Comparison of ENCODE assay signal across 20 cellular contexts in genomic region chr2:82875891-82876290, GRCh38.
DNase-seq lines count a peak whose midpoint lies in the region; ATAC-seq, FAIRE-seq and TF ChIP-seq lines count a peak whose summit lies in the region.
"Had no signal": no experiment of that assay in that cellular context is flagged by ENCODE, and none has a peak within 500 bp of the region (broad histone marks: within the 10 kb centered on the region; RNA-seq: fewer than 3 reads in every experiment).

No MANE protein-coding gene starts in this region.

- no peaks in the 10 kb centered on the region for H3K79me1 ChIP-seq in neuronal stem cell (ENCODE audit: low read depth, low read length)

- TF ChIP-seq CTCF in K562 (IDR thresholded peaks at IDR 0.05 in 2 of 3, conservative IDR thresholded peaks at IDR 0.05 in 1 of 3; ENCODE audit: insufficient read depth in 2 of 3, low read depth in 1 of 3, low read length in 3 of 3) (no peak), gastroesophageal sphincter (IDR thresholded peaks at IDR 0.05) (no peak)

- CTCF ChIA-PET in K562 (lab: Yijun Ruan, JAX; ENCODE audit: low intra/inter-chr PET ratio): no interaction called here

- TF ChIP-seq EP300 in K562 (IDR thresholded peaks at IDR 0.05; ENCODE audit: low read length): no peak; the same call in 1 of the 2 replicates
- no peak for TF ChIP-seq EP300 in gastroesophageal sphincter (IDR thresholded peaks at IDR 0.05)

- POLR2A ChIA-PET in K562 (lab: Yijun Ruan, JAX): no interaction called here

- H3K27ac ChIP-seq in K562 (ENCODE audit: extremely low read depth, low read depth, low read length): no peak overlapping the region
- no peak overlapping the region for H3K27ac ChIP-seq in neuronal stem cell (replicated peaks; ENCODE audit: low read length)
- no peak overlapping the region for H3K27ac ChIP-seq in gastroesophageal sphincter
- H3K27ac ChIP-seq: HL-60 had no signal

- DNase-seq in Right ventricle myocardium inferior (ENCODE audit: missing footprints): peak; percentile 23
- no peak for DNase-seq in Right ventricle myocardium superior
- DNase-seq in OCI-M2 (lab: John Stamatoyannopoulos, UW; ENCODE audit: unreplicated experiment): peak; percentile 25
- peak; percentile 11 to 76 (median 15) for DNase-seq in K562 (ENCODE audit: extremely low read depth in 1 of 4, low spot score in 3 of 4)
- DNase-seq in neuronal stem cell (ENCODE audit: low spot score): no peak
- DNase-seq in kidney glomerular epithelial cell (lab: John Stamatoyannopoulos, UW): no peak
- DNase-seq: CD4-positive, alpha-beta memory T cell; DND-41; GDM1; MG63; NCI-H1092 treated with DMSO at 0.1 percent for 48 hours; NCI-H2227 treated with DMSO at 0.1 percent for 48 hours; NCI-H69 had no signal

- no peak overlapping the region for H2BK5ac ChIP-seq in neuronal stem cell (ENCODE audit: low read length)

- H3K4me3 ChIP-seq in K562 (no peak overlapping the region), neuronal stem cell (ENCODE audit: low read length in 2 of 2) (no peak overlapping the region), gastroesophageal sphincter (no peak overlapping the region)
- H3K4me3 ChIP-seq: GM12878, GM23338, MG63 had no signal

- H2AK5ac ChIP-seq in neuronal stem cell (ENCODE audit: low read depth, low read length): no peak overlapping the region

- intact Hi-C loops in Right ventricle myocardium inferior (cut with DNase I): no loop called here
- intact Hi-C loops in Right ventricle myocardium superior (cut with DNase I): no loop called here
- intact Hi-C loops in K562 (cut with micrococcal nuclease): no loop called here

- no peak for FAIRE-seq in K562 (lab: Jason Lieb, UNC)
- FAIRE-seq: GM12878 had no signal

- H3K4me1 ChIP-seq in K562 (replicated peaks in 1 of 2; ENCODE audit: control insufficient read depth in 2 of 2, insufficient read depth in 2 of 2, low read length in 2 of 2) (no peaks in the 10 kb centered on the region; a peak in 1 of 5 replicates), neuronal stem cell (ENCODE audit: control insufficient read depth in 2 of 2, insufficient read depth in 1 of 2, low read depth in 1 of 2, low read length in 2 of 2) (no peaks in the 10 kb centered on the region), gastroesophageal sphincter (no peaks in the 10 kb centered on the region)

- in situ Hi-C loops in K562 (cut with MboI): no loop called here

- H4K8ac ChIP-seq in neuronal stem cell (ENCODE audit: low read depth, low read length): no peak overlapping the region

- H3K9me3 ChIP-seq in K562 (replicated peaks; ENCODE audit: control insufficient read depth, insufficient read depth, low read depth, low read length): no peaks in the 10 kb centered on the region
- H3K9me3 ChIP-seq in neuronal stem cell (replicated peaks in 1 of 2; ENCODE audit: control insufficient read depth in 2 of 2, insufficient read depth in 1 of 2, low read depth in 1 of 2, low read length in 2 of 2): peaks cover 0 to 2% of the 10 kb centered on the region in 2 donors
- peaks cover 0 to 6% (median 0%) of the 10 kb centered on the region in 3 donors for H3K9me3 ChIP-seq in gastroesophageal sphincter
- H3K9me3 ChIP-seq: MG63 had no signal

- no peak overlapping the region for H2BK120ac ChIP-seq in neuronal stem cell (ENCODE audit: low read depth, low read length)

- peak overlapping the region; percentile 35 for H3K18ac ChIP-seq in neuronal stem cell (ENCODE audit: low read length)

- no TSS peak for BruUV-seq in K562 (replicated peaks; lab: Mats Ljungman, UMichigan)

- H3K9me1 ChIP-seq in K562 (ENCODE audit: control insufficient read depth, insufficient read depth, low read length): no peaks in the 10 kb centered on the region

- H2BK12ac ChIP-seq in neuronal stem cell (ENCODE audit: low read length): no peak overlapping the region

- H3K27me3 ChIP-seq in K562 (ENCODE audit: control insufficient read depth in 2 of 2, insufficient read depth in 2 of 2, low read length in 2 of 2) (no peaks in the 10 kb centered on the region), neuronal stem cell (ENCODE audit: control insufficient read depth in 3 of 3, insufficient read depth in 3 of 3, low read depth in 1 of 3, low read length in 3 of 3) (no peaks in the 10 kb centered on the region), gastroesophageal sphincter (no peaks in the 10 kb centered on the region)
- H3K27me3 ChIP-seq: MG63 had no signal

- no peak overlapping the region for H3K14ac ChIP-seq in neuronal stem cell (ENCODE audit: low read length)

- H2AFZ ChIP-seq in K562 (ENCODE audit: low read depth, low read length): no peak overlapping the region
- no peak overlapping the region for H2AFZ ChIP-seq in neuronal stem cell (ENCODE audit: low read length)
- H2AFZ ChIP-seq: GM23338 had no signal

- peak in 1 of 2 experiments; percentile 38; a peak in 2 of 4 replicates for TF ChIP-seq RAD21 in K562 (CRISPR knock-in tag; conservative IDR thresholded peaks at IDR 0.05 in 1 of 2, IDR thresholded peaks at IDR 0.05 in 1 of 2)

- ATAC-seq in Right ventricle myocardium inferior (no peak), Right ventricle myocardium superior (ENCODE audit: poor library complexity) (no peak), K562 (peak; percentile 78), gastroesophageal sphincter (no peak), HG03520 (IDR thresholded peaks at IDR 0.05; ENCODE audit: unreplicated experiment) (no peak)
- ATAC-seq: GM12878, GM23338, HCT116, SK-N-SH treated with all-trans-retinoic acid at 6 μM for 48 hours had no signal

- no peak overlapping the region for H3K4ac ChIP-seq in neuronal stem cell (ENCODE audit: low read length)

- H3K4me2 ChIP-seq in K562 (ENCODE audit: insufficient read depth, low read length) (no peak overlapping the region), neuronal stem cell (ENCODE audit: insufficient read depth, low read length, poor library complexity, severe bottlenecking) (no peak overlapping the region)
- H3K4me2 ChIP-seq: GM23338 had no signal

- 0% methylated on average over 5 of the region's 5 CpGs for WGBS in K562 (ENCODE audit: insufficient coverage, low coverage, missing lambda C conversion rate)
- no CpG with 5 or more reads among the region's 5 CpGs for WGBS in neuronal stem cell (ENCODE audit: extremely low coverage in 2 of 2, insufficient read length in 2 of 2, insufficient replicate concordance in 1 of 2), 2 donors
- WGBS in gastroesophageal sphincter (ENCODE audit: low coverage in 1 of 2), 2 donors: 100% methylated on average over 1 of the region's 5 CpGs

- no peak overlapping the region for H2BK15ac ChIP-seq in neuronal stem cell (ENCODE audit: low read length)

- H4K20me1 ChIP-seq in K562 (replicated peaks; ENCODE audit: control insufficient read depth, insufficient read depth, low read length): no peaks in the 10 kb centered on the region

- H3K23ac ChIP-seq in neuronal stem cell (ENCODE audit: low read depth, low read length, poor library complexity): no peak overlapping the region

- no peaks in the 10 kb centered on the region for H3K79me2 ChIP-seq in K562 (ENCODE audit: control insufficient read depth, insufficient read depth, low read length)

- H4K91ac ChIP-seq in neuronal stem cell (ENCODE audit: low read depth, low read length, poor library complexity): no peak overlapping the region

- H3K9ac ChIP-seq in K562 (ENCODE audit: insufficient read depth in 1 of 2, low read depth in 2 of 2, low read length in 2 of 2) (no peak overlapping the region), neuronal stem cell (ENCODE audit: low read depth, low read length, poor library complexity) (no peak overlapping the region)

- H3K36me3 ChIP-seq in K562 (ENCODE audit: control insufficient read depth, insufficient read depth, low read length) (no peaks in the 10 kb centered on the region), neuronal stem cell (replicated peaks in 1 of 2; ENCODE audit: control insufficient read depth in 2 of 2, insufficient read depth in 2 of 2, low read length in 2 of 2) (no peaks in the 10 kb centered on the region), gastroesophageal sphincter (no peaks in the 10 kb centered on the region)
- H3K36me3 ChIP-seq: MG63 had no signal

- no peak for TF ChIP-seq POLR2A in K562 (conservative IDR thresholded peaks at IDR 0.05)
- no peak for TF ChIP-seq POLR2A in gastroesophageal sphincter (IDR thresholded peaks at IDR 0.05)

TF ChIP-seq in K562, 482 proteins besides CTCF, POLR2A, EP300 and RAD21 (continues in another document):
- TF ChIP-seq TBL1XR1 (IDR thresholded peaks at IDR 0.05; ENCODE audit: low read length in 2 of 2) (peak in 1 of 2 experiments; percentile 48; a peak in 1 of 4 replicates), PBX2 (CRISPR knock-in tag; IDR thresholded peaks at IDR 0.05; ENCODE audit: low read depth) (no peak), PBX2 (tag; conservative IDR thresholded peaks at IDR 0.05; ENCODE audit: low read depth) (peak; percentile 50; the same call in 1 of the 2 replicates), ZNF184 (CRISPR knock-in tag; IDR thresholded peaks at IDR 0.05) (no peak), SMAD4 (CRISPR knock-in tag; conservative IDR thresholded peaks at IDR 0.05) (peak; percentile 49; the same call in 1 of the 2 replicates), TCF3 (CRISPR knock-in tag; IDR thresholded peaks at IDR 0.05) (peak; percentile 58; the same call in 1 of the 2 replicates), KLF6 (CRISPR knock-in tag; IDR thresholded peaks at IDR 0.05; ENCODE audit: borderline replicate concordance) (no peak), ARID1B (IDR thresholded peaks at IDR 0.05) (peak; percentile 57), GATA2 (CRISPR knock-in tag; IDR thresholded peaks at IDR 0.05) (no peak), HEY1 (CRISPR knock-in tag; IDR thresholded peaks at IDR 0.05; ENCODE audit: borderline replicate concordance) (no peak), GABPA (tag; conservative IDR thresholded peaks at IDR 0.05; ENCODE audit: low read depth) (no peak), MEIS2 (IDR thresholded peaks at IDR 0.05; ENCODE audit: partially characterized antibody) (peak; percentile 67)

Comparison
In these comparisons a context has a peak if more than half of its experiments do, and no peak if none do; other contexts are left out.
1. DNase-seq: peak in Right ventricle myocardium inferior (single experiment), OCI-M2 (single experiment) and K562 (4 of 4); none in Right ventricle myocardium superior (single experiment), neuronal stem cell (single experiment) and kidney glomerular epithelial cell (single experiment).